In genomic region chr16:51144203-51144602, GRCh38 we compare ENCODE assay signal across 24 cellular contexts. TPM values are rescaled to one million over a fixed set of nuclear protein-coding genes. Genes with fewer than 3 reads are reported as not detected.
DNase-seq lines count a peak whose midpoint lies in the region; ATAC-seq, FAIRE-seq and TF ChIP-seq lines count a peak whose summit lies in the region.
"Had no signal": no experiment of that assay in that cellular context is flagged by ENCODE, and none has a peak within 500 bp of the region (broad histone marks: within the 10 kb centered on the region; RNA-seq: fewer than 3 reads in every experiment).

No MANE protein-coding gene starts in this region.

- FAIRE-seq in HepG2 (lab: Jason Lieb, UNC) = no peak
- FAIRE-seq: keratinocyte had no signal

- TF ChIP-seq RAD21 in HepG2 (CRISPR knock-in tag; IDR thresholded peaks at IDR 0.05) = no peak

- DNase-seq in NCI-H1436 (lab: John Stamatoyannopoulos, UW) = peak; percentile 5
- no peak for DNase-seq in NCI-H1436 treated with DMSO at 0.1 percent for 48 hours (lab: John Stamatoyannopoulos, UW)
- no peak for DNase-seq in caudate nucleus (lab: John Stamatoyannopoulos, UW)
- no peak for DNase-seq in HepG2 (ENCODE audit: low spot score)
- no peak for DNase-seq in NCI-H2196 (lab: John Stamatoyannopoulos, UW; ENCODE audit: unreplicated experiment)
- DNase-seq in DMS 273 (lab: John Stamatoyannopoulos, UW; ENCODE audit: unreplicated experiment) = no peak
- no peak for DNase-seq in NCI-H526 (lab: John Stamatoyannopoulos, UW)
- DNase-seq in posterior cingulate gyrus = no peak
- DNase-seq: activated CD4-positive, alpha-beta T cell treated with anti-CD3 and anti-CD28 coated beads for 48 hours; activated naive CD4-positive, alpha-beta T cell; activated T-cell treated with anti-CD3 and anti-CD28 coated beads, Interleukin-2, amount 50 U/mL, for 48 hours; AML-193; CD8-positive, alpha-beta T cell; HCEC 1CT; NCI-H1694 treated with DMSO at 0.1 percent for 48 hours; NCI-H226; stimulated activated CD8-positive, alpha-beta memory T cell treated with anti-CD3 and anti-CD28 coated beads, Interleukin-4, amount 100 ng/mL, for 48 hours; upper lobe of left lung had no signal

- H3K27ac ChIP-seq in caudate nucleus (ENCODE audit: low read depth, low read length) (peak overlapping the region; percentile 53), HepG2 (ENCODE audit: extremely low read length, insufficient read depth, low read length) (no peak overlapping the region)
- H3K27ac ChIP-seq: coronary artery, gastroesophageal sphincter, upper lobe of left lung had no signal

- H3K4me2 ChIP-seq in HepG2 (ENCODE audit: low read depth, low read length) = no peak overlapping the region

- H3K79me2 ChIP-seq in HepG2 (ENCODE audit: insufficient read depth, low read length) = peaks cover 67% of the 10 kb centered on the region

- H4K20me1 ChIP-seq in HepG2 (ENCODE audit: insufficient read depth, low read length) = no peaks in the 10 kb centered on the region

- no peak for TF ChIP-seq EP300 in HepG2 (IDR thresholded peaks at IDR 0.05; ENCODE audit: low read depth in 2 of 2, low read length in 2 of 2)
- TF ChIP-seq EP300 in HepG2 (CRISPR knock-in tag; IDR thresholded peaks at IDR 0.05; ENCODE audit: borderline replicate concordance) = no peak

- TF ChIP-seq CTCF in HepG2 (CRISPR knock-in tag; IDR thresholded peaks at IDR 0.05) = no peak

- TF ChIP-seq POLR2A in HepG2 (IDR thresholded peaks at IDR 0.05; ENCODE audit: insufficient read depth in 1 of 2, low read depth in 2 of 2, low read length in 2 of 2) = no peak

- no peaks in the 10 kb centered on the region for H3K27me3 ChIP-seq in HepG2 (ENCODE audit: control insufficient read depth in 1 of 2, insufficient read depth in 2 of 2, low read length in 2 of 2)

- POLR2A ChIA-PET in HepG2 (lab: Yijun Ruan, JAX) = interaction anchor here (1.2 kb wide), 1 partner anchor 92 kb away, joined by 3 read pairs; no protein-coding TSS in a partner anchor

- intact Hi-C loops in HepG2 (cut with micrococcal nuclease; ENCODE audit: unreplicated experiment) = no loop called here
- intact Hi-C loops in posterior cingulate gyrus (cut with DNase I) = loop anchor here (2.0 to 10.0 kb wide), 2 partner anchors 89 to 619 kb away; no protein-coding TSS in a partner anchor

- peaks cover 60% of the 10 kb centered on the region for H3K4me1 ChIP-seq in HepG2 (ENCODE audit: insufficient read depth, low read length)
- H3K4me1 ChIP-seq: gastroesophageal sphincter, upper lobe of left lung had no signal

- H3K9ac ChIP-seq in HepG2 (ENCODE audit: insufficient read depth, low read depth, low read length) = no peak overlapping the region

- CTCF ChIA-PET in HepG2 (lab: Yijun Ruan, JAX; ENCODE audit: low intra/inter-chr PET ratio, low total read pairs) = no interaction called here

- WGBS in HepG2 (ENCODE audit: low lambda C conversion rate) = 76% methylated on average over 1 of the region's 1 CpG

- BruUV-seq in HepG2 (replicated peaks; lab: Mats Ljungman, UMichigan) = no TSS peak

- no peak overlapping the region for H2AFZ ChIP-seq in HepG2 (ENCODE audit: low read length)

- H3K9me3 ChIP-seq in HepG2 (ENCODE audit: low read length) = no peaks in the 10 kb centered on the region
- H3K9me3 ChIP-seq: gastroesophageal sphincter, upper lobe of left lung had no signal

- peaks cover 14 to 25% of the 10 kb centered on the region in 2 experiments; a peak in 4 of 5 replicates for H3K36me3 ChIP-seq in HepG2 (replicated peaks in 1 of 2; ENCODE audit: control insufficient read depth in 1 of 2, insufficient read depth in 2 of 2, low read length in 2 of 2)
- H3K36me3 ChIP-seq: gastroesophageal sphincter, upper lobe of left lung had no signal

- H3K4me3 ChIP-seq in HepG2 (replicated peaks in 1 of 3; ENCODE audit: insufficient read depth in 1 of 3, low read depth in 2 of 3, low read length in 3 of 3) = no peak overlapping the region
- H3K4me3 ChIP-seq: coronary artery, gastroesophageal sphincter, upper lobe of left lung had no signal

- ATAC-seq in HepG2 = no peak
- ATAC-seq: CD8-positive, alpha-beta T cell; gastroesophageal sphincter had no signal

- in situ Hi-C loops in HepG2 (cut with HindIII; ENCODE audit: extremely low pct_ligation_motif_present, low pct_unique_long_range_greater_than_20kb) = no loop called here

TF ChIP-seq in HepG2, 621 proteins besides CTCF, POLR2A, EP300 and RAD21:
- TF ChIP-seq RBFOX2 (IDR thresholded peaks at IDR 0.05; ENCODE audit: low read depth, low read length) (0 out of 2 replicates have a peak, but pooled peaks have one; percentile 13), MAFF (IDR thresholded peaks at IDR 0.05; ENCODE audit: low read depth, low read length) (peak; percentile 39; the same call in 1 of the 2 replicates), PRMT3 (CRISPR knock-in tag; IDR thresholded peaks at IDR 0.05; ENCODE audit: borderline replicate concordance, low read depth) (no peak), ZNF660 (CRISPR knock-in tag; IDR thresholded peaks at IDR 0.05; ENCODE audit: borderline replicate concordance, low read depth) (no peak), ZNF543 (CRISPR knock-in tag; IDR thresholded peaks at IDR 0.05) (no peak), TFAP4 (IDR thresholded peaks at IDR 0.05; ENCODE audit: borderline replicate concordance, low read depth) (peak; percentile 32; the same call in 1 of the 2 replicates), MAFK (conservative IDR thresholded peaks at IDR 0.05 in 1 of 2, IDR thresholded peaks at IDR 0.05 in 1 of 2; ENCODE audit: low read length in 2 of 2) (peak; percentile 34 to 56), SRSF9 (IDR thresholded peaks at IDR 0.05; ENCODE audit: borderline replicate concordance, insufficient read depth, low read depth, low read length, poor library complexity, severe bottlenecking) (no peak), SMC3 (IDR thresholded peaks at IDR 0.05; ENCODE audit: low read length) (no peak), ZNF547 (CRISPR knock-in tag; IDR thresholded peaks at IDR 0.05) (no peak)

RNA-seq across cellular contexts. Expression of gene SALL1, which starts 6.9 kb away (rescaled TPM):
- 12.3 and 18.5 TPM in 2 replicates for total RNA-seq in HepG2 (2016; rRNA removed; fragmentation: Illumina TruSeq; extraction: Trizol)
- 3.8 and 4.7 TPM in 2 replicates for total RNA-seq in HepG2 (2016; cell fraction: cytosol; rRNA removed; fragmentation: Illumina TruSeq; extraction: Trizol; ENCODE audit: low read depth)
- 12.7 and 13.5 TPM in 2 replicates for total RNA-seq in HepG2 (2016; cell fraction: insoluble cytoplasmic fraction; rRNA removed; fragmentation: Illumina TruSeq; extraction: Trizol)
- total RNA-seq in HepG2 (2016; cell fraction: membrane; rRNA removed; fragmentation: Illumina TruSeq; extraction: Trizol) = 12.7 and 14.2 TPM in 2 replicates
- 12.5 and 15.2 TPM in 2 replicates for total RNA-seq in HepG2 (2016; cell fraction: nucleus; rRNA removed; fragmentation: Illumina TruSeq; extraction: Trizol)
- polyA plus RNA-seq in HepG2 (2011; rRNA removed) = 5.9 and 6.6 TPM in 2 replicates
- polyA plus RNA-seq in HepG2 (2011; cell fraction: cytosol; rRNA removed) = 3.8 and 4.0 TPM in 2 replicates
- polyA plus RNA-seq in HepG2 (2011; cell fraction: nucleus; rRNA removed) = 7.7 TPM in 2 replicates
- 6.2 and 6.9 TPM in 2 replicates for polyA plus RNA-seq in HepG2 (2012)
- 2.3 and 3.0 TPM in 2 replicates for polyA plus RNA-seq in HepG2 (2016; cell fraction: cytosol; fragmentation: Illumina TruSeq; extraction: Trizol; ENCODE audit: low read depth)
- 16.0 and 21.0 TPM in 2 replicates for polyA plus RNA-seq in HepG2 (2016; cell fraction: insoluble cytoplasmic fraction; fragmentation: Illumina TruSeq; extraction: Trizol; ENCODE audit: low read depth)
- 8.5 and 9.6 TPM in 2 replicates for polyA plus RNA-seq in HepG2 (2016; cell fraction: membrane; fragmentation: Illumina TruSeq; extraction: Trizol; ENCODE audit: low read depth)
- 30.9 and 34.8 TPM in 2 replicates for polyA plus RNA-seq in HepG2 (2016; cell fraction: nucleus; fragmentation: Illumina TruSeq; extraction: Trizol; ENCODE audit: insufficient read depth, low read depth)
- polyA minus RNA-seq in HepG2 (2011; rRNA and poly(A)+ RNA removed; ENCODE audit: low replicate concordance) = 0.02 and 5.6 TPM in 2 replicates
- polyA minus RNA-seq in HepG2 (2011; cell fraction: cytosol; rRNA and poly(A)+ RNA removed) = 3.4 and 4.2 TPM in 2 replicates
- 4.0 and 4.2 TPM in 2 replicates for polyA minus RNA-seq in HepG2 (2011; cell fraction: nucleus; rRNA and poly(A)+ RNA removed)
- total RNA-seq: CD8-positive, alpha-beta T cell; gastroesophageal sphincter; lung microvascular endothelial cell; pulmonary artery endothelial cell; T-helper 1 cell treated with Interleukin-12 subunit alpha and Interleukin-12 subunit beta and Interleukin-4 antibody, amounts not matched to agents 30 ng/mL and 1 ng/mL, for 36 hours had no signal
- polyA plus RNA-seq: keratinocyte had no signal
